ENCODE assay signal across 31 cellular contexts in genomic region chr19:31167695-31168094, GRCh38.
"Had no signal": no experiment of that assay in that cellular context is flagged by ENCODE, and none has a peak within 500 bp of the region (broad histone marks: within the 10 kb centered on the region; RNA-seq: fewer than 3 reads in every experiment).

No MANE protein-coding gene starts in this region.

- H3K4me3 ChIP-seq: adrenal gland, body of pancreas, PC-9 had no signal

- H3K4me3 Mint-ChIP-seq: activated CD4-positive, alpha-beta memory T cell treated with anti-CD3 and anti-CD28 coated beads for 36 hours; activated naive CD4-positive, alpha-beta T cell treated with anti-CD3 and anti-CD28 coated beads for 36 hours; activated T-cell treated with anti-CD3 and anti-CD28 coated beads, Interleukin-2, amount 50 U/mL, for 4 hours; activated T-helper 1 cell treated with anti-CD3 and anti-CD28 coated beads, Interleukin-12 subunit alpha, Interleukin-12 subunit beta, Interleukin-2, Interleukin-4 antibody, amounts not matched to agents 30 ng/mL and 10 ng/mL and 1 ng/mL, durations not matched to agents 14 hours and 24 hours and 36 hours; T-cell had no signal

- H3K9me3 Mint-ChIP-seq: activated CD4-positive, alpha-beta memory T cell treated with anti-CD3 and anti-CD28 coated beads for 36 hours; activated naive CD4-positive, alpha-beta T cell treated with anti-CD3 and anti-CD28 coated beads for 36 hours; activated T-cell treated with anti-CD3 and anti-CD28 coated beads, Interleukin-2, amount 50 U/mL, for 4 hours; activated T-helper 1 cell treated with anti-CD3 and anti-CD28 coated beads, Interleukin-12 subunit alpha, Interleukin-12 subunit beta, Interleukin-2, Interleukin-4 antibody, amounts not matched to agents 30 ng/mL and 10 ng/mL and 1 ng/mL, durations not matched to agents 14 hours and 24 hours and 36 hours; T-cell had no signal

- H3K9me3 ChIP-seq: adrenal gland, body of pancreas had no signal

- H3K4me2 ChIP-seq: KMS-11, PC-9 had no signal

- DNase-seq: activated CD4-positive, alpha-beta memory T cell treated with anti-CD3 and anti-CD28 coated beads for 36 hours; activated CD4-positive, alpha-beta T cell treated with anti-CD3 and anti-CD28 coated beads, Interleukin-2, amount 50 U/mL, for 1 hour; activated CD8-positive, alpha-beta memory T cell treated with anti-CD3 and anti-CD28 coated beads, Interleukin-2, amount 50 U/mL, for 4 hours; activated gamma-delta T cell treated with Interleukin-2 at 50 U/mL for 16 hours; activated naive CD4-positive, alpha-beta T cell treated with anti-CD3 and anti-CD28 coated beads for 36 hours; activated T-cell treated with anti-CD3 and anti-CD28 coated beads for 4 hours; activated T-cell treated with anti-CD3 and anti-CD28 coated beads, Interleukin-2, amount 50 U/mL, for 4 hours; adrenal gland; body of pancreas; central memory CD4-positive, alpha-beta T cell; MM.1S; NCI-H1092 treated with DMSO at 0.1 percent for 48 hours; NCI-H1417; NCI-H146; NCI-H187; NCI-H2029 treated with DMSO at 0.1 percent for 48 hours; NCI-H2107; NCI-H2171; NCI-H510A; NCI-H526; NCI-H748 treated with DMSO at 0.1 percent for 48 hours; PC-9; SIG-M5; T-cell; T1000 had no signal

- H3K27me3 ChIP-seq: adrenal gland, body of pancreas had no signal

- H2AFZ ChIP-seq: PC-9 had no signal

- H3K27ac Mint-ChIP-seq: activated CD4-positive, alpha-beta memory T cell treated with anti-CD3 and anti-CD28 coated beads for 36 hours; activated naive CD4-positive, alpha-beta T cell treated with anti-CD3 and anti-CD28 coated beads for 36 hours; activated naive CD4-positive, alpha-beta T cell treated with anti-CD3 and anti-CD28 coated beads, Interleukin-2, amount 50 U/mL, for 72 hours; activated T-helper 1 cell treated with anti-CD3 and anti-CD28 coated beads, Interleukin-12 subunit alpha, Interleukin-12 subunit beta, Interleukin-2, Interleukin-4 antibody, amounts not matched to agents 30 ng/mL and 10 ng/mL and 1 ng/mL, durations not matched to agents 14 hours and 24 hours and 36 hours; T-cell had no signal

- H3K27ac ChIP-seq: adrenal gland, body of pancreas, KMS-11, PC-9, RWPE1 had no signal

- H3K36me3 Mint-ChIP-seq: activated CD4-positive, alpha-beta memory T cell treated with anti-CD3 and anti-CD28 coated beads for 36 hours; activated naive CD4-positive, alpha-beta T cell treated with anti-CD3 and anti-CD28 coated beads, Interleukin-2, amount 50 U/mL, for 72 hours; T-cell had no signal

- H3K36me3 ChIP-seq: adrenal gland had no signal

- H3K4me1 ChIP-seq: adrenal gland, body of pancreas had no signal

- ATAC-seq: activated T-cell treated with anti-CD3 and anti-CD28 coated beads, Interleukin-2, amount 50 U/mL, for 4 hours; body of pancreas; Right ventricle myocardium inferior; SK-N-SH treated with all-trans-retinoic acid at 6 μM for 48 hours; T-cell had no signal

- H3K9ac ChIP-seq: KMS-11 had no signal
